Comparison of ENCODE assay signal across 11 cellular contexts in genomic region chr13:40438022-40438692, GRCh38.
A peak's percentile ranks its signal among the peaks of the same experiment; 100 is the strongest.
DNase-seq lines count a peak whose midpoint lies in the region; ATAC-seq and TF ChIP-seq lines count a peak whose summit lies in the region.
"Had no signal": no experiment of that assay in that cellular context is flagged by ENCODE, and none has a peak within 500 bp of the region (broad histone marks: within the 10 kb centered on the region; RNA-seq: fewer than 3 reads in every experiment).

No MANE protein-coding gene starts in this region.

- peaks cover 52% of the 10 kb centered on the region for H3K4me1 ChIP-seq in left ventricle myocardium inferior

- no peak overlapping the region for H3K4me3 ChIP-seq in left ventricle myocardium inferior
- H3K4me3 ChIP-seq: lung had no signal

- no peak overlapping the region for H3K4me3 Mint-ChIP-seq in nephron progenitor cell

- H3K36me3 Mint-ChIP-seq in nephron progenitor cell (ENCODE audit: low read depth) = peaks cover 5% of the 10 kb centered on the region

- H3K36me3 ChIP-seq in left ventricle myocardium inferior = no peaks in the 10 kb centered on the region

- no peaks in the 10 kb centered on the region for H3K27me3 Mint-ChIP-seq in nephron progenitor cell (ENCODE audit: low read depth, poor library complexity)

- TF ChIP-seq CTCF in left ventricle myocardium inferior (IDR thresholded peaks at IDR 0.05; ENCODE audit: borderline replicate concordance) (no peak), nephron progenitor cell (IDR thresholded peaks at IDR 0.05) (no peak)

- H3K27me3 ChIP-seq in left ventricle myocardium inferior (ENCODE audit: low read depth) = no peaks in the 10 kb centered on the region

- intact Hi-C loops in left ventricle myocardium inferior (cut with micrococcal nuclease) = no loop called here
- intact Hi-C loops in Right ventricle myocardium superior (cut with DNase I) = no loop called here

- H3K4me1 Mint-ChIP-seq in nephron progenitor cell = peaks cover 15% of the 10 kb centered on the region

- no peaks in the 10 kb centered on the region for H3K9me3 ChIP-seq in left ventricle myocardium inferior (replicated peaks)

- peaks cover 15% of the 10 kb centered on the region for H3K9me3 Mint-ChIP-seq in nephron progenitor cell

- ATAC-seq in Right ventricle myocardium superior (ENCODE audit: poor library complexity) (no peak), HG02610 (IDR thresholded peaks at IDR 0.05; ENCODE audit: unreplicated experiment) (no peak)

- no peak for DNase-seq in left ventricle myocardium inferior
- no peak for DNase-seq in Right ventricle myocardium superior
- peak; percentile 34 for DNase-seq in dermis blood vessel endothelial cell
- DNase-seq in nephron progenitor cell = no peak
- no peak for DNase-seq in iPS-NIHi11 (ENCODE audit: low spot score)
- no peak for DNase-seq in NCI-H1105 treated with DMSO at 0.1 percent for 48 hours (lab: John Stamatoyannopoulos, UW)
- DNase-seq in kidney tubule cell (ENCODE audit: low spot score) = no peak
- DNase-seq: posterior cingulate gyrus had no signal

- peak overlapping the region; percentile 43 for H3K27ac Mint-ChIP-seq in nephron progenitor cell

- H3K27ac ChIP-seq in left ventricle myocardium inferior (replicated peaks) = peak overlapping the region; percentile 81
- H3K27ac ChIP-seq: HL-60 had no signal
